ENCODE assay signal across 12 cellular contexts in genomic region chr10:58919927-58920654, GRCh38.
DNase-seq lines count a peak whose midpoint lies in the region; ATAC-seq, FAIRE-seq and TF ChIP-seq lines count a peak whose summit lies in the region.
"Had no signal": no experiment of that assay in that cellular context is flagged by ENCODE, and none has a peak within 500 bp of the region (broad histone marks: within the 10 kb centered on the region; RNA-seq: fewer than 3 reads in every experiment).

No MANE protein-coding gene starts in this region.

- no peak overlapping the region for H3K4me2 ChIP-seq in HepG2 (ENCODE audit: low read depth, low read length)

- no peak for ATAC-seq in HepG2
- no peak for ATAC-seq in right lobe of liver
- peak; percentile 100 for ATAC-seq in foreskin keratinocyte
- no peak for ATAC-seq in HG03095 (IDR thresholded peaks at IDR 0.05; ENCODE audit: unreplicated experiment)
- no peak for ATAC-seq in HG03442 (IDR thresholded peaks at IDR 0.05; ENCODE audit: unreplicated experiment)

- no peaks in the 10 kb centered on the region for H3K9me3 ChIP-seq in HepG2 (ENCODE audit: low read length)
- H3K9me3 ChIP-seq in right lobe of liver, result no peaks in the 10 kb centered on the region
- H3K9me3 ChIP-seq in SJSA1 (replicated peaks), result no peaks in the 10 kb centered on the region
- H3K9me3 ChIP-seq in uterus, result no peaks in the 10 kb centered on the region

- intact Hi-C loops in HepG2 (cut with micrococcal nuclease; ENCODE audit: unreplicated experiment), result no loop called here
- intact Hi-C loops in right lobe of liver (cut with DNase I), result no loop called here
- intact Hi-C loops in uterus (cut with DNase I; ENCODE audit: low total_unique reads), result no loop called here

- POLR2A ChIA-PET in HepG2 (lab: Yijun Ruan, JAX), result no interaction called here

- no peak overlapping the region for H2AFZ ChIP-seq in HepG2 (ENCODE audit: low read length)

- H3K79me2 ChIP-seq in HepG2 (ENCODE audit: insufficient read depth, low read length), result no peaks in the 10 kb centered on the region

- TF ChIP-seq POLR2A in HepG2 (IDR thresholded peaks at IDR 0.05; ENCODE audit: insufficient read depth in 1 of 2, low read depth in 2 of 2, low read length in 2 of 2) (no peak), right lobe of liver (IDR thresholded peaks at IDR 0.05) (no peak), uterus (IDR thresholded peaks at IDR 0.05) (no peak)

- H3K4me3 ChIP-seq in HepG2 (replicated peaks in 1 of 3; ENCODE audit: insufficient read depth in 1 of 3, low read depth in 2 of 3, low read length in 3 of 3) (no peak overlapping the region), right lobe of liver (no peak overlapping the region), SJSA1 (no peak overlapping the region), uterus (no peak overlapping the region)

- TF ChIP-seq CTCF in HepG2 (CRISPR knock-in tag; IDR thresholded peaks at IDR 0.05), result no peak
- no peak for TF ChIP-seq CTCF in right lobe of liver (IDR thresholded peaks at IDR 0.05)
- no peak for TF ChIP-seq CTCF in foreskin keratinocyte (conservative IDR thresholded peaks at IDR 0.05)
- no peak for TF ChIP-seq CTCF in uterus (IDR thresholded peaks at IDR 0.05)
- TF ChIP-seq CTCF in GM10266 (IDR thresholded peaks at IDR 0.05; ENCODE audit: control insufficient read depth, insufficient read depth, low read depth, missing control alignments), result no peak

- no peak overlapping the region for H3K9ac ChIP-seq in HepG2 (ENCODE audit: insufficient read depth, low read depth, low read length)

- H3K27ac ChIP-seq in HepG2 (ENCODE audit: extremely low read length, insufficient read depth, low read length) (no peak overlapping the region), right lobe of liver (no peak overlapping the region), SJSA1 (peak overlapping the region; percentile 84), foreskin keratinocyte (peak overlapping the region; percentile 66), uterus (peak overlapping the region; percentile 13 to 51)

- WGBS in HepG2 (ENCODE audit: low lambda C conversion rate), result 0% methylated on average over 3 of the region's 3 CpGs
- 34% methylated on average over 3 of the region's 3 CpGs for WGBS in right lobe of liver (ENCODE audit: insufficient coverage, low coverage, low lambda C conversion rate, missing lambda C conversion rate)

- H3K27me3 ChIP-seq in HepG2 (ENCODE audit: control insufficient read depth in 1 of 2, insufficient read depth in 2 of 2, low read length in 2 of 2), result 0 out of 5 replicates have a peak, but pooled peaks cover 0 to 6% of the 10 kb centered on the region in 2 experiments
- no peaks in the 10 kb centered on the region for H3K27me3 ChIP-seq in right lobe of liver
- no peaks in the 10 kb centered on the region for H3K27me3 ChIP-seq in SJSA1 (replicated peaks)
- H3K27me3 ChIP-seq in foreskin keratinocyte, result no peaks in the 10 kb centered on the region
- no peaks in the 10 kb centered on the region for H3K27me3 ChIP-seq in uterus

- no peak for TF ChIP-seq RAD21 in HepG2 (CRISPR knock-in tag; IDR thresholded peaks at IDR 0.05)

- H3K36me3 ChIP-seq in HepG2 (replicated peaks in 1 of 2; ENCODE audit: control insufficient read depth in 1 of 2, insufficient read depth in 2 of 2, low read length in 2 of 2) (no peaks in the 10 kb centered on the region), right lobe of liver (no peaks in the 10 kb centered on the region), SJSA1 (no peaks in the 10 kb centered on the region), uterus (no peaks in the 10 kb centered on the region)

- no TSS peak for BruUV-seq in HepG2 (replicated peaks; lab: Mats Ljungman, UMichigan)

- CTCF ChIA-PET in HepG2 (lab: Yijun Ruan, JAX; ENCODE audit: low intra/inter-chr PET ratio, low total read pairs), result no interaction called here

- peak; percentile 12 for DNase-seq in HepG2 (ENCODE audit: low spot score)
- DNase-seq in right lobe of liver, result no peak
- DNase-seq in SJSA1 (ENCODE audit: low read depth in 1 of 2, low spot score in 2 of 2), result peak in 1 of 2 experiments; percentile 87
- peak; percentile 85 to 93 for DNase-seq in foreskin keratinocyte
- DNase-seq in uterus, result no peak
- no peak for DNase-seq in GM10266 (ENCODE audit: extremely low spot score)
- DNase-seq: activated CD4-positive, alpha-beta T cell treated with anti-CD3 and anti-CD28 coated beads, Interleukin-2, amount 50 U/mL, for 4 hours; CD4-positive, alpha-beta memory T cell; cortex of kidney; NCI-H526 had no signal

- H3K4me1 ChIP-seq in HepG2 (ENCODE audit: insufficient read depth, low read length), result no peaks in the 10 kb centered on the region
- H3K4me1 ChIP-seq in right lobe of liver, result no peaks in the 10 kb centered on the region
- peaks cover 27% of the 10 kb centered on the region for H3K4me1 ChIP-seq in SJSA1 (replicated peaks)
- peaks cover 20% of the 10 kb centered on the region for H3K4me1 ChIP-seq in foreskin keratinocyte
- no peaks in the 10 kb centered on the region for H3K4me1 ChIP-seq in uterus

- in situ Hi-C loops in HepG2 (cut with HindIII; ENCODE audit: extremely low pct_ligation_motif_present, low pct_unique_long_range_greater_than_20kb), result loop anchor here (25.0 kb wide), 1 partner anchor 667 kb away; no protein-coding TSS in a partner anchor

- no peaks in the 10 kb centered on the region for H4K20me1 ChIP-seq in HepG2 (ENCODE audit: insufficient read depth, low read length)

- TF ChIP-seq EP300 in HepG2 (IDR thresholded peaks at IDR 0.05; ENCODE audit: low read depth in 2 of 2, low read length in 2 of 2) (no peak), HepG2 (CRISPR knock-in tag; IDR thresholded peaks at IDR 0.05; ENCODE audit: borderline replicate concordance) (no peak)

- no peak for FAIRE-seq in HepG2 (lab: Jason Lieb, UNC)

TF ChIP-seq in HepG2, 621 proteins besides CTCF, POLR2A, EP300 and RAD21:
- TF ChIP-seq NFIC (IDR thresholded peaks at IDR 0.05; ENCODE audit: low read length) (no peak), GPBP1L1 (CRISPR knock-in tag; IDR thresholded peaks at IDR 0.05) (no peak), HMG20B (CRISPR knock-in tag; conservative IDR thresholded peaks at IDR 0.05) (no peak), TAF15 (IDR thresholded peaks at IDR 0.05; ENCODE audit: low read depth, low read length, poor library complexity, severe bottlenecking) (no peak), ZNF547 (CRISPR knock-in tag; IDR thresholded peaks at IDR 0.05) (no peak)

Comparison
In these comparisons a context has a peak if more than half of its experiments do, and no peak if none do; other contexts are left out.
1. DNase-seq: peak in HepG2 (single experiment) and foreskin keratinocyte (2 of 2); none in right lobe of liver (0 of 3), uterus (0 of 2) and GM10266 (single experiment).
2. H3K27ac ChIP-seq: peak in SJSA1 (single experiment), foreskin keratinocyte (single experiment) and uterus (2 of 2); none in HepG2 (single experiment) and right lobe of liver (0 of 3).